Comparison of ENCODE assay signal across 13 cellular contexts in genomic region chr1:173303984-173304383, GRCh38.
DNase-seq lines count a peak whose midpoint lies in the region; ATAC-seq, FAIRE-seq and TF ChIP-seq lines count a peak whose summit lies in the region.
"Had no signal": no experiment of that assay in that cellular context is flagged by ENCODE, and none has a peak within 500 bp of the region (broad histone marks: within the 10 kb centered on the region; RNA-seq: fewer than 3 reads in every experiment).

No MANE protein-coding gene starts in this region.

- H3F3A ChIP-seq in smooth muscle cell (ENCODE audit: low read depth), result no peaks in the 10 kb centered on the region

- intact Hi-C loops in cardiac septum (cut with DNase I), result no loop called here
- intact Hi-C loops in K562 (cut with micrococcal nuclease), result loop anchor here (5.0 kb wide), 1 partner anchor 37 kb away; no protein-coding TSS in a partner anchor
- intact Hi-C loops in spleen (cut with DNase I; ENCODE audit: low total_unique reads), result no loop called here

- H3K27ac ChIP-seq in cardiac muscle cell (peak overlapping the region; percentile 85), K562 (ENCODE audit: extremely low read depth, low read depth, low read length) (peak overlapping the region; percentile 73; the same call in 2 of the 3 replicates), smooth muscle cell (ENCODE audit: low read depth) (peak overlapping the region; percentile 38), spleen (no peak overlapping the region)
- H3K27ac ChIP-seq: BLaER1 had no signal

- CTCF ChIA-PET in K562 (lab: Yijun Ruan, JAX; ENCODE audit: low intra/inter-chr PET ratio), result no interaction called here

- no peaks in the 10 kb centered on the region for H3K79me2 ChIP-seq in K562 (ENCODE audit: control insufficient read depth, insufficient read depth, low read length)
- no peaks in the 10 kb centered on the region for H3K79me2 ChIP-seq in smooth muscle cell (ENCODE audit: low read depth)

- peak overlapping the region; percentile 85 for H2AFZ ChIP-seq in K562 (ENCODE audit: low read depth, low read length)
- H2AFZ ChIP-seq in smooth muscle cell (ENCODE audit: low read depth), result no peak overlapping the region

- in situ Hi-C loops in K562 (cut with MboI), result no loop called here

- no peaks in the 10 kb centered on the region for H3K9me3 ChIP-seq in cardiac muscle cell (ENCODE audit: low read depth)
- no peaks in the 10 kb centered on the region for H3K9me3 ChIP-seq in K562 (replicated peaks; ENCODE audit: control insufficient read depth, insufficient read depth, low read depth, low read length)
- H3K9me3 ChIP-seq in smooth muscle cell (replicated peaks; ENCODE audit: low read depth), result no peaks in the 10 kb centered on the region
- peaks cover 0 to 13% (median 5%) of the 10 kb centered on the region in 8 donors for H3K9me3 ChIP-seq in spleen
- H3K9me3 ChIP-seq: BLaER1 had no signal

- no peak for TF ChIP-seq RAD21 in K562 (CRISPR knock-in tag; conservative IDR thresholded peaks at IDR 0.05 in 1 of 2, IDR thresholded peaks at IDR 0.05 in 1 of 2)

- H3K4me1 ChIP-seq in cardiac muscle cell (ENCODE audit: low read depth) (peaks cover 25% of the 10 kb centered on the region), K562 (replicated peaks in 1 of 2; ENCODE audit: control insufficient read depth in 2 of 2, insufficient read depth in 2 of 2, low read length in 2 of 2) (peaks cover 5 to 39% of the 10 kb centered on the region in 2 experiments), smooth muscle cell (ENCODE audit: low read depth) (peaks cover 19% of the 10 kb centered on the region), spleen (no peaks in the 10 kb centered on the region)
- H3K4me1 ChIP-seq: BLaER1 had no signal

- TF ChIP-seq CTCF in cardiac muscle cell (IDR thresholded peaks at IDR 0.05; ENCODE audit: low read depth, low read length) (no peak), K562 (IDR thresholded peaks at IDR 0.05 in 2 of 3, conservative IDR thresholded peaks at IDR 0.05 in 1 of 3; ENCODE audit: insufficient read depth in 2 of 3, low read depth in 1 of 3, low read length in 3 of 3) (no peak), smooth muscle cell (IDR thresholded peaks at IDR 0.05; ENCODE audit: borderline replicate concordance, insufficient read depth, poor library complexity, severe bottlenecking) (no peak), spleen (IDR thresholded peaks at IDR 0.05 in 8 of 11, conservative IDR thresholded peaks at IDR 0.05 in 3 of 11) (no peak)

- no peaks in the 10 kb centered on the region for H3K9me1 ChIP-seq in K562 (ENCODE audit: control insufficient read depth, insufficient read depth, low read length)

- POLR2A ChIA-PET in K562 (lab: Yijun Ruan, JAX), result no interaction called here

- H3K27me3 ChIP-seq in cardiac muscle cell (no peaks in the 10 kb centered on the region), K562 (ENCODE audit: control insufficient read depth in 2 of 2, insufficient read depth in 2 of 2, low read length in 2 of 2) (no peaks in the 10 kb centered on the region), smooth muscle cell (ENCODE audit: low read depth) (no peaks in the 10 kb centered on the region), spleen (replicated peaks in 1 of 7) (no peaks in the 10 kb centered on the region)
- H3K27me3 ChIP-seq: BLaER1 had no signal

- no TSS peak for BruUV-seq in K562 (replicated peaks; lab: Mats Ljungman, UMichigan)

- no peak for FAIRE-seq in K562 (lab: Jason Lieb, UNC)

- peak overlapping the region in 1 of 2 experiments; percentile 43; a peak in 1 of 4 replicates for H3K9ac ChIP-seq in K562 (ENCODE audit: insufficient read depth in 1 of 2, low read depth in 2 of 2, low read length in 2 of 2)
- H3K9ac ChIP-seq in smooth muscle cell (ENCODE audit: low read depth), result no peak overlapping the region
- H3K9ac ChIP-seq: BLaER1 had no signal

- no peak for DNase-seq in cardiac muscle cell (ENCODE audit: low read depth in 1 of 2, low spot score in 1 of 2)
- no peak for DNase-seq in cardiac septum (ENCODE audit: low spot score)
- DNase-seq in K562 (ENCODE audit: extremely low read depth in 1 of 4, low spot score in 3 of 4), result no peak
- DNase-seq in smooth muscle cell (lab: John Stamatoyannopoulos, UW; ENCODE audit: unreplicated experiment), result no peak
- DNase-seq in stimulated activated CD4-positive, alpha-beta T cell treated with anti-CD3 and anti-CD28 coated beads, Interleukin-2, amount 100 ng/mL, for 48 hours, result no peak
- DNase-seq in spleen, result no peak
- DNase-seq: 8988T; CD4-positive, alpha-beta memory T cell; DMS79 treated with DMSO at 0.1 percent for 48 hours; GF-D8; H9 had no signal

- no peak overlapping the region for H3K4me2 ChIP-seq in K562 (ENCODE audit: insufficient read depth, low read length)
- peak overlapping the region; percentile 65 for H3K4me2 ChIP-seq in smooth muscle cell
- H3K4me2 ChIP-seq: BLaER1 had no signal

- H3K4me3 ChIP-seq in cardiac muscle cell (no peak overlapping the region), K562 (no peak overlapping the region), smooth muscle cell (no peak overlapping the region), spleen (no peak overlapping the region)
- H3K4me3 ChIP-seq: BLaER1 had no signal

- no peak for ATAC-seq in K562
- no peak for ATAC-seq in esophagus mucosa

- TF ChIP-seq POLR2A in K562 (conservative IDR thresholded peaks at IDR 0.05) (no peak), spleen (IDR thresholded peaks at IDR 0.05) (no peak)

- H3K36me3 ChIP-seq in cardiac muscle cell (no peaks in the 10 kb centered on the region), K562 (ENCODE audit: control insufficient read depth, insufficient read depth, low read length) (no peaks in the 10 kb centered on the region), smooth muscle cell (ENCODE audit: low read depth) (no peaks in the 10 kb centered on the region), spleen (no peaks in the 10 kb centered on the region)
- H3K36me3 ChIP-seq: BLaER1 had no signal

- H4K20me1 ChIP-seq in K562 (replicated peaks; ENCODE audit: control insufficient read depth, insufficient read depth, low read length), result no peaks in the 10 kb centered on the region
- H4K20me1 ChIP-seq in smooth muscle cell (ENCODE audit: low read depth), result no peaks in the 10 kb centered on the region
- H4K20me1 ChIP-seq: BLaER1 had no signal

- no peak for TF ChIP-seq EP300 in K562 (IDR thresholded peaks at IDR 0.05; ENCODE audit: low read length)

- 46% methylated on average over 1 of the region's 1 CpG for WGBS in K562 (ENCODE audit: insufficient coverage, low coverage, missing lambda C conversion rate)
- 97% methylated on average over 1 of the region's 1 CpG for WGBS in smooth muscle cell (ENCODE audit: low lambda C conversion rate)
- 78 to 89% (median 86%) methylated on average over 1 of the region's 1 CpG for WGBS in spleen, 5 donors

TF ChIP-seq in K562, 482 proteins besides CTCF, POLR2A, EP300 and RAD21:
- no peak for TF ChIP-seq EHMT2 (IDR thresholded peaks at IDR 0.05)
- TF ChIP-seq E2F3 (CRISPR knock-in tag; IDR thresholded peaks at IDR 0.05), result no peak
- no peak for TF ChIP-seq RBM39 (optimal IDR thresholded peaks at IDR 0.05; ENCODE audit: low read depth, low read length)
- TF ChIP-seq CGGBP1 (CRISPR knock-in tag; IDR thresholded peaks at IDR 0.05), result no peak
- no peak for TF ChIP-seq KLF10 (CRISPR knock-in tag; IDR thresholded peaks at IDR 0.05)
- TF ChIP-seq THAP7 (CRISPR knock-in tag; IDR thresholded peaks at IDR 0.05), result no peak
- no peak for TF ChIP-seq WHSC1 (IDR thresholded peaks at IDR 0.05; ENCODE audit: low read length)
- TF ChIP-seq ZNF57 (CRISPR knock-in tag; IDR thresholded peaks at IDR 0.05), result no peak
- no peak for TF ChIP-seq ZNF707 (CRISPR knock-in tag; conservative IDR thresholded peaks at IDR 0.05)
- TF ChIP-seq ZZZ3 (IDR thresholded peaks at IDR 0.05), result no peak
- TF ChIP-seq MAFF (IDR thresholded peaks at IDR 0.05; ENCODE audit: low read length), result no peak
- no peak for TF ChIP-seq KLF1 (tag; IDR thresholded peaks at IDR 0.05)
- TF ChIP-seq U2AF2 (optimal IDR thresholded peaks at IDR 0.05; ENCODE audit: low read depth, low read length), result no peak
- no peak for TF ChIP-seq POLR2H (tag; IDR thresholded peaks at IDR 0.05; ENCODE audit: low read depth)
- no peak for TF ChIP-seq SIRT6 (IDR thresholded peaks at IDR 0.05; ENCODE audit: low read depth, low read length)
TF ChIP-seq in K562: peak in this region for 0.

Comparison
In these comparisons a context has a peak if more than half of its experiments do, and no peak if none do; other contexts are left out.
1. H3K27ac ChIP-seq: peak in cardiac muscle cell (single experiment), K562 (single experiment) and smooth muscle cell (single experiment); none in spleen (0 of 8).